ENCODE assay signal across 12 cellular contexts in the genomic region with DNA sequence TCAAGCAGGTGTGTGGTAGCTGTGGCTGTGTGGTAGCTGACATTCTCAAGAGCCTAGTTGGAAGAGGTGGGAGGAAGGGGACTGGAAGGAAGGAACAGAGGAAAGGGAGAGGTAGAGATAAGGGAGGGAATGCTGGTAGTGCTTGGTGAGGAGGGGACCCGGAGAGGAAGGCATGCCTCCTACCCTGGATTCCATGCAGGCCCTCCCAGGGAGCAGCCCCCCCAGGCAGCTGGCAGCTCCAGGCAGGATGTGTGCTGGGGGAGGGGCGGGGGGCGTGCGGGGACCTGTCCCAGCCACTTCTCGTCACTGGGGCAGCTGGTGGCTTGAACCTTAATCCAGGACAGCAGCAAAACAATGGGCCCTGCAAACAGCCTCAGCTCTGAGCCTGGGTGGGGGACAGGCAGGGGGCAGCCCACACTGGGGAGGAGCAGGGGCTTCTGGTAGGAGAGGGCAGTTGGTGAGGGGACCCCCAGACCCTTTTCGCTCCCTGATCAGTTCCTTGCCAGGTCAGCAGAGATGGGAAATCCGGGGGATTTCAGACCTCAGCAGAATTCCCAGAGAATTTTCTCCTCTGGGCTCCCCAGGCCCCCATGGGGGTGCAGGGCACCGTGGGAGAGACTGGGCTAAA. TPM values are rescaled to one million over a fixed set of nuclear protein-coding genes. Genes with fewer than 3 reads are reported as not detected.
DNase-seq lines count a peak whose midpoint lies in the region; ATAC-seq, FAIRE-seq and TF ChIP-seq lines count a peak whose summit lies in the region.
"Had no signal": no experiment of that assay in that cellular context is flagged by ENCODE, and none has a peak within 500 bp of the region (broad histone marks: within the 10 kb centered on the region; RNA-seq: fewer than 3 reads in every experiment).

No MANE protein-coding gene starts in this region.

- peak overlapping the region; percentile 51 for H4K5ac ChIP-seq in H1 (ENCODE audit: insufficient read length, low read depth, low read length)

- ATAC-seq in HG03196 (IDR thresholded peaks at IDR 0.05; ENCODE audit: unreplicated experiment): no peak
- no peak for ATAC-seq in omental fat pad (ENCODE audit: low FRiP score)
- no peak for ATAC-seq in GM21786 (IDR thresholded peaks at IDR 0.05; ENCODE audit: unreplicated experiment)
- ATAC-seq: T-cell had no signal

- H3K4me1 ChIP-seq in H1 (replicated peaks in 1 of 4; ENCODE audit: control insufficient read depth in 3 of 4, insufficient read depth in 4 of 4, low read length in 3 of 4) (peaks cover 22 to 58% (median 46%) of the 10 kb centered on the region in 4 experiments), osteoblast (ENCODE audit: insufficient read depth, low read length) (peaks cover 56% of the 10 kb centered on the region)

- TF ChIP-seq CTCF in H1 (IDR thresholded peaks at IDR 0.05; ENCODE audit: control extremely low read depth in 1 of 3, insufficient read depth in 1 of 3, low read depth in 1 of 3, low read length in 3 of 3): no peak
- TF ChIP-seq CTCF in osteoblast (IDR thresholded peaks at IDR 0.05; ENCODE audit: extremely low read depth, low read depth, low read length): no peak
- no peak for TF ChIP-seq CTCF in omental fat pad (IDR thresholded peaks at IDR 0.05)

- H3K9me3 ChIP-seq in H1 (ENCODE audit: insufficient read depth in 2 of 2, low read depth in 1 of 2, low read length in 1 of 2) (no peaks in the 10 kb centered on the region), osteoblast (ENCODE audit: low read depth, low read length) (no peaks in the 10 kb centered on the region)

- no peak overlapping the region for H3K56ac ChIP-seq in H1 (replicated peaks; ENCODE audit: insufficient read length, low read depth, low read length)

- no peak overlapping the region for H3K9ac ChIP-seq in H1 (replicated peaks in 1 of 4; ENCODE audit: extremely low read depth in 1 of 4, low read depth in 3 of 4, low read length in 3 of 4)

- peak overlapping the region; percentile 97; the same call in 1 of the 2 replicates for H2AK5ac ChIP-seq in H1 (ENCODE audit: low read depth, low read length)

- H3K4me3 ChIP-seq in H1 (ENCODE audit: extremely low read depth in 1 of 4, insufficient read depth in 2 of 4, low read depth in 3 of 4, low read length in 4 of 4) (peak overlapping the region in 1 of 4 experiments; percentile 57; a peak in 2 of 8 replicates), osteoblast (ENCODE audit: insufficient read depth, low read length) (peak overlapping the region; percentile 76)

- H3K18ac ChIP-seq in H1 (ENCODE audit: extremely low read depth, low read length): peak overlapping the region; percentile 95

- H3K4me2 ChIP-seq in H1 (ENCODE audit: insufficient read depth in 1 of 2, low read depth in 2 of 2, low read length in 2 of 2) (peak overlapping the region; percentile 67 to 93), osteoblast (ENCODE audit: insufficient read depth, low read length) (peak overlapping the region; percentile 87)

- H3K23me2 ChIP-seq in H1 (ENCODE audit: low read depth, low read length): peaks cover 17% of the 10 kb centered on the region

- H2BK15ac ChIP-seq in H1 (ENCODE audit: low read length): peak overlapping the region; percentile 14; the same call in 1 of the 2 replicates

- H3K36me3 ChIP-seq in H1 (ENCODE audit: control insufficient read depth in 2 of 4, insufficient read depth in 4 of 4, low read length in 3 of 4): peaks cover 2 to 13% (median 11%) of the 10 kb centered on the region in 4 experiments; a peak in 7 of 8 replicates
- H3K36me3 ChIP-seq in osteoblast (ENCODE audit: insufficient read depth, low read length): peaks cover 32% of the 10 kb centered on the region

- no peak overlapping the region for H3K14ac ChIP-seq in H1 (ENCODE audit: insufficient read length)

- CTCF ChIA-PET in H1 (lab: Charles Lee; ENCODE audit: partially characterized antibody): interaction anchor here (0.7 to 10.5 kb wide), 24 partner anchors 10 to 221 kb away, joined by 3 to 167 read pairs (median 4); partner anchors contain the start of gene ARHGAP23

- H3K79me2 ChIP-seq in H1 (ENCODE audit: control insufficient read depth in 1 of 2, insufficient read depth in 2 of 2, low read length in 2 of 2) (peaks cover 10 to 79% of the 10 kb centered on the region in 2 experiments), osteoblast (ENCODE audit: insufficient read depth, low read length) (peaks cover 95% of the 10 kb centered on the region)

- no peak overlapping the region; the same call in 1 of the 2 replicates for H3K27ac ChIP-seq in H1 (ENCODE audit: low read depth, low read length)
- H3K27ac ChIP-seq in osteoblast (ENCODE audit: low read depth, low read length): peak overlapping the region; percentile 81

- no peak overlapping the region for H2AFZ ChIP-seq in H1 (ENCODE audit: low read length)
- no peak overlapping the region for H2AFZ ChIP-seq in osteoblast (ENCODE audit: low read length)

- no peak for TF ChIP-seq EP300 in H1 (IDR thresholded peaks at IDR 0.05; ENCODE audit: borderline replicate concordance in 1 of 2, low read depth in 2 of 2, low read length in 2 of 2)

- H3K4ac ChIP-seq in H1 (replicated peaks; ENCODE audit: insufficient read length, low read depth, low read length): peak overlapping the region; percentile 92

- H4K20me1 ChIP-seq in H1 (replicated peaks in 1 of 2; ENCODE audit: control insufficient read depth in 1 of 2, insufficient read depth in 2 of 2, low read length in 2 of 2): peaks cover 4 to 13% of the 10 kb centered on the region in 2 experiments
- peaks cover 62% of the 10 kb centered on the region for H4K20me1 ChIP-seq in osteoblast (ENCODE audit: insufficient read depth, low read length)

- no peaks in the 10 kb centered on the region for H3K27me3 ChIP-seq in H1 (replicated peaks in 1 of 4; ENCODE audit: control insufficient read depth in 3 of 4, extremely low read depth in 1 of 4, insufficient read depth in 3 of 4, low read length in 3 of 4)
- H3K27me3 ChIP-seq in osteoblast (ENCODE audit: insufficient read depth, low read length): no peaks in the 10 kb centered on the region

- peak overlapping the region; percentile 13 for H2BK120ac ChIP-seq in H1 (replicated peaks; ENCODE audit: low read depth, low read length)

- H4K8ac ChIP-seq in H1 (ENCODE audit: extremely low read depth, insufficient read depth, low read length): no peak overlapping the region

- POLR2A ChIA-PET in H1 (lab: Charles Lee; ENCODE audit: partially characterized antibody): interaction anchor here (1.2 to 3.3 kb wide), 10 partner anchors 10 to 53 kb away, joined by 3 to 27 read pairs (median 7); partner anchors contain the start of gene ARHGAP23

- peak; percentile 19 for DNase-seq in COLO668 (lab: John Stamatoyannopoulos, UW; ENCODE audit: unreplicated experiment)
- peak; percentile 38 for DNase-seq in NCI-H2171 treated with DMSO at 0.1 percent for 48 hours (lab: John Stamatoyannopoulos, UW)
- DNase-seq in H1 (ENCODE audit: low read depth in 1 of 2, low spot score in 2 of 2): no peak
- DNase-seq in osteoblast (ENCODE audit: insufficient read length, low spot score, missing footprints): peak; percentile 82
- no peak for DNase-seq in SKM-1 (lab: John Stamatoyannopoulos, UW; ENCODE audit: unreplicated experiment)
- no peak for DNase-seq in omental fat pad (ENCODE audit: low spot score)
- DNase-seq: activated gamma-delta T cell treated with Interleukin-2 at 50 U/mL for 16 hours; Karpas-422; stimulated activated CD4-positive, alpha-beta T cell treated with anti-CD3 and anti-CD28 coated beads, Interleukin-15, amount 100 ng/mL, for 24 hours; T-cell had no signal

- peak overlapping the region; percentile 96; the same call in 1 of the 2 replicates for H2BK20ac ChIP-seq in H1 (ENCODE audit: low read length)

- peaks cover 35% of the 10 kb centered on the region for H3K79me1 ChIP-seq in H1 (ENCODE audit: low read depth, low read length)

- FAIRE-seq in H1 (lab: Jason Lieb, UNC): no peak

- H2BK5ac ChIP-seq in H1 (ENCODE audit: low read depth, low read length): peak overlapping the region; percentile 94; the same call in 1 of the 2 replicates

- H2BK12ac ChIP-seq in H1 (ENCODE audit: low read depth, low read length): peak overlapping the region; percentile 85; the same call in 1 of the 2 replicates

- TF ChIP-seq POLR2A in H1 (IDR thresholded peaks at IDR 0.05; ENCODE audit: control extremely low read depth in 1 of 2, low read depth in 2 of 2, low read length in 2 of 2): no peak

- H3K23ac ChIP-seq in H1 (ENCODE audit: insufficient read length): no peak overlapping the region

- H4K91ac ChIP-seq in H1 (replicated peaks; ENCODE audit: insufficient read length, low read length): peak overlapping the region; percentile 95

- 47% methylated on average over 7 of the region's 8 CpGs; no CpG with 5 or more reads in 1 of the 2 experiments for WGBS in H1 (ENCODE audit: extremely low coverage in 1 of 2, insufficient coverage in 1 of 2, insufficient read length in 1 of 2, insufficient replicate concordance in 2 of 2, low coverage in 1 of 2, low lambda C conversion rate in 2 of 2, missing lambda C conversion rate in 1 of 2), 2 experiments

- TF ChIP-seq RAD21 in H1 (IDR thresholded peaks at IDR 0.05 in 1 of 2, conservative IDR thresholded peaks at IDR 0.05 in 1 of 2; ENCODE audit: low read depth in 2 of 2, low read length in 2 of 2): no peak

TF ChIP-seq in H1, 55 proteins besides CTCF, POLR2A, EP300 and RAD21 (continues in another document):
- TF ChIP-seq FOSL1 (IDR thresholded peaks at IDR 0.05; ENCODE audit: insufficient read depth, low read depth, low read length): no peak
- TF ChIP-seq EZH2 (IDR thresholded peaks at IDR 0.05; ENCODE audit: low read depth, low read length, severe bottlenecking): no peak
- no peak for TF ChIP-seq NANOG (IDR thresholded peaks at IDR 0.05; ENCODE audit: insufficient read depth, low read depth, low read length, poor library complexity, severe bottlenecking)
- no peak for TF ChIP-seq KDM5A (IDR thresholded peaks at IDR 0.05; ENCODE audit: low read length)
- no peak for TF ChIP-seq NRF1 (IDR thresholded peaks at IDR 0.05; ENCODE audit: low read depth, low read length)
- no peak for TF ChIP-seq SIRT6 (IDR thresholded peaks at IDR 0.05; ENCODE audit: low read length)

RNA-seq across cellular contexts. Expression of gene ARHGAP23, which starts 27.1 kb away (rescaled TPM):
- 107 and 108 TPM in 2 replicates for total RNA-seq in H1 (2021; fragmentation: NEBNext Ultra II Directional; extraction: Animal tissue kit (Norgen Biotek cat#: 25700))
- 16.3 and 28.6 TPM in 2 replicates for polyA plus RNA-seq in H1 (2011; rRNA removed)
- polyA plus RNA-seq in H1 (2011; cell fraction: cytosol; rRNA removed): 21.0 TPM
- 52.6 TPM for polyA plus RNA-seq in H1 (2011; cell fraction: nucleus; rRNA removed)
- polyA plus RNA-seq in H1 (2012, experiment 1 of 2): 39.3 to 66.4 TPM (median 42.6 TPM) in 4 replicates
- polyA plus RNA-seq in H1 (2012, experiment 2 of 2): 39.0 TPM
- polyA plus RNA-seq in H1 (2013, experiment 1 of 2): 43.2 TPM
- 43.6 TPM for polyA plus RNA-seq in H1 (2013, experiment 2 of 2)
- 23.8 and 36.4 TPM in 2 replicates for polyA minus RNA-seq in H1 (2011; rRNA and poly(A)+ RNA removed)
- 25.8 TPM for polyA minus RNA-seq in H1 (2011; cell fraction: cytosol; rRNA and poly(A)+ RNA removed)
- 69.0 TPM for polyA minus RNA-seq in H1 (2011; cell fraction: nucleus; rRNA and poly(A)+ RNA removed)
- 47.0 and 49.8 TPM in 2 replicates for total RNA-seq in osteoblast
- 10 to 100 TPM; 22.7 to 70.9 (median 30.1) TPM for total RNA-seq in omental fat pad

Comparison
In these comparisons a context has a peak if more than half of its experiments do, and no peak if none do; other contexts are left out.
1. DNase-seq: peak in COLO668 (single experiment), NCI-H2171 treated with DMSO at 0.1 percent for 48 hours (single experiment) and osteoblast (single experiment); none in H1 (0 of 2), SKM-1 (single experiment) and omental fat pad (single experiment).